In the genomic region with DNA sequence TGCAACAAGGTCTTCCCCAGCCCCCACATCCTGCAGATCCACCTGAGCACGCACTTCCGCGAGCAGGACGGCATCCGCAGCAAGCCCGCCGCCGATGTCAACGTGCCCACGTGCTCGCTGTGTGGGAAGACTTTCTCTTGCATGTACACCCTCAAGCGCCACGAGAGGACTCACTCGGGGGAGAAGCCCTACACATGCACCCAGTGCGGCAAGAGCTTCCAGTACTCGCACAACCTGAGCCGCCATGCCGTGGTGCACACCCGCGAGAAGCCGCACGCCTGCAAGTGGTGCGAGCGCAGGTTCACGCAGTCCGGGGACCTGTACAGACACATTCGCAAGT, we compare ENCODE assay signal across 23 cellular contexts. TPM values are rescaled to one million over a fixed set of nuclear protein-coding genes. Genes with fewer than 3 reads are reported as not detected.
DNase-seq lines count a peak whose midpoint lies in the region; ATAC-seq lines count a peak whose summit lies in the region.
"Had no signal": no experiment of that assay in that cellular context is flagged by ENCODE, and none has a peak within 500 bp of the region (broad histone marks: within the 10 kb centered on the region; RNA-seq: fewer than 3 reads in every experiment).

No MANE protein-coding gene starts in this region.

- H3K4me3 ChIP-seq in effector memory CD4-positive, alpha-beta T cell (ENCODE audit: insufficient read depth, low read depth, low read length, poor library complexity, severe bottlenecking), result no peak overlapping the region
- no peak overlapping the region for H3K4me3 ChIP-seq in GM23248
- H3K4me3 ChIP-seq: adrenal gland, thoracic aorta had no signal

- peak; percentile 31 for ATAC-seq in activated naive CD8-positive, alpha-beta T cell treated with anti-CD3 and anti-CD28 coated beads, Interleukin-2, amount 50 U/mL, for 24 hours
- ATAC-seq in naive thymus-derived CD8-positive, alpha-beta T cell, result peak; percentile 69 to 80
- no peak for ATAC-seq in GM18907 (IDR thresholded peaks at IDR 0.05; ENCODE audit: unreplicated experiment)
- ATAC-seq: activated CD4-positive, CD25-positive, alpha-beta regulatory T cell treated with anti-CD3 and anti-CD28 coated beads, Interleukin-2, amount 50 U/mL, for 24 hours; foreskin keratinocyte had no signal

- H3K9ac ChIP-seq in GM23248, result no peak overlapping the region

- H3K4me1 Mint-ChIP-seq in activated naive CD8-positive, alpha-beta T cell treated with anti-CD3 and anti-CD28 coated beads, Interleukin-2, amount 50 U/mL, for 24 hours, result peaks cover 21% of the 10 kb centered on the region
- H3K4me1 Mint-ChIP-seq in naive thymus-derived CD8-positive, alpha-beta T cell, result peaks cover 0 to 37% (median 18%) of the 10 kb centered on the region in 4 donors

- 97 to 98% methylated on average over 26 to 27 of the region's 27 CpGs for WGBS in GM23248 (ENCODE audit: low coverage in 1 of 2, low lambda C conversion rate in 2 of 2, missing lambda C conversion rate in 2 of 2), 2 experiments

- H3K27ac ChIP-seq in effector memory CD4-positive, alpha-beta T cell (ENCODE audit: insufficient read depth, low read length, poor library complexity, severe bottlenecking), result no peak overlapping the region
- H3K27ac ChIP-seq in GM23248, result no peak overlapping the region
- H3K27ac ChIP-seq: adrenal gland, foreskin keratinocyte, thoracic aorta had no signal

- no peaks in the 10 kb centered on the region for H3K9me2 ChIP-seq in GM23248 (ENCODE audit: insufficient read depth)

- H3K27me3 ChIP-seq in effector memory CD4-positive, alpha-beta T cell (replicated peaks; ENCODE audit: control insufficient read depth, insufficient read depth, low read length, poor library complexity, severe bottlenecking), result no peaks in the 10 kb centered on the region
- no peaks in the 10 kb centered on the region for H3K27me3 ChIP-seq in GM23248 (replicated peaks; ENCODE audit: insufficient read depth)
- H3K27me3 ChIP-seq: adrenal gland, foreskin keratinocyte had no signal

- no peak overlapping the region for H2AFZ ChIP-seq in GM23248

- in situ Hi-C loops in ACHN (cut with HindIII; ENCODE audit: low pct_ligation_motif_present, low pct_unique_long_range_greater_than_20kb, low sequenced_read_pairs), result no loop called here
- in situ Hi-C loops in GM23248 (cut with MboI), result no loop called here

- peaks cover 45% of the 10 kb centered on the region for H3K79me2 ChIP-seq in GM23248 (ENCODE audit: insufficient read depth)

- peaks cover 4% of the 10 kb centered on the region; the same call in 1 of the 2 replicates for H4K20me1 ChIP-seq in GM23248 (ENCODE audit: insufficient read depth)

- H3K9me3 Mint-ChIP-seq in activated naive CD8-positive, alpha-beta T cell treated with anti-CD3 and anti-CD28 coated beads, Interleukin-2, amount 50 U/mL, for 24 hours, result no peaks in the 10 kb centered on the region
- no peaks in the 10 kb centered on the region for H3K9me3 Mint-ChIP-seq in naive thymus-derived CD8-positive, alpha-beta T cell
- H3K9me3 Mint-ChIP-seq: CD4-positive, CD25-positive, alpha-beta regulatory T cell; HFFc6; immature natural killer cell; nephron progenitor cell had no signal

- peaks cover 14% of the 10 kb centered on the region for H3K4me1 ChIP-seq in effector memory CD4-positive, alpha-beta T cell (ENCODE audit: control insufficient read depth, insufficient read depth, low read length, poor library complexity, severe bottlenecking)
- H3K4me1 ChIP-seq in GM23248 (ENCODE audit: insufficient read depth), result peaks cover 16% of the 10 kb centered on the region
- H3K4me1 ChIP-seq: foreskin keratinocyte had no signal

- POLR2A ChIA-PET in naive thymus-derived CD8-positive, alpha-beta T cell (lab: Charles Lee), result interaction anchor here (11.8 kb wide), 1 partner anchor 23 kb away, joined by 263 read pairs; no protein-coding TSS in a partner anchor

- no peak overlapping the region for H3K4me3 Mint-ChIP-seq in activated naive CD8-positive, alpha-beta T cell treated with anti-CD3 and anti-CD28 coated beads, Interleukin-2, amount 50 U/mL, for 24 hours
- peak overlapping the region in 2 of 10 donors; percentile 20 for H3K4me3 Mint-ChIP-seq in naive thymus-derived CD8-positive, alpha-beta T cell
- H3K4me3 Mint-ChIP-seq: HFFc6, immature natural killer cell, nephron progenitor cell had no signal

- peak; percentile 65 for DNase-seq in ACHN
- peak; percentile 44 to 63 for DNase-seq in NCI-H446 (lab: John Stamatoyannopoulos, UW)
- DNase-seq in activated naive CD8-positive, alpha-beta T cell treated with anti-CD3 and anti-CD28 coated beads, Interleukin-2, amount 50 U/mL, for 24 hours, result no peak
- peak in 9 of 10 donors; percentile 52 to 86 (median 73) for DNase-seq in naive thymus-derived CD8-positive, alpha-beta T cell
- no peak for DNase-seq in effector memory CD4-positive, alpha-beta T cell
- DNase-seq in GM23248, result no peak
- DNase-seq in kidney glomerular epithelial cell (lab: John Stamatoyannopoulos, UW), result no peak
- DNase-seq: activated effector memory CD4-positive, alpha-beta T cell treated with Interleukin-2 at 50 U/mL for 16 hours; adrenal gland; CD4-positive, CD25-positive, alpha-beta regulatory T cell; erythroblast; foreskin keratinocyte; GF-D8; HFFc6; immature natural killer cell; MM.1S; NCI-H1436; nephron progenitor cell; OCI-M1; Right ventricle myocardium superior had no signal

- no peak overlapping the region for H3K4me2 ChIP-seq in GM23248 (ENCODE audit: unreplicated experiment)

- H3K27ac Mint-ChIP-seq in activated naive CD8-positive, alpha-beta T cell treated with anti-CD3 and anti-CD28 coated beads, Interleukin-2, amount 50 U/mL, for 24 hours, result no peak overlapping the region
- H3K27ac Mint-ChIP-seq in naive thymus-derived CD8-positive, alpha-beta T cell, result no peak overlapping the region
- H3K27ac Mint-ChIP-seq: HFFc6, immature natural killer cell had no signal

- H3K27me3 Mint-ChIP-seq in activated naive CD8-positive, alpha-beta T cell treated with anti-CD3 and anti-CD28 coated beads, Interleukin-2, amount 50 U/mL, for 24 hours, result no peaks in the 10 kb centered on the region
- H3K27me3 Mint-ChIP-seq in naive thymus-derived CD8-positive, alpha-beta T cell, result no peaks in the 10 kb centered on the region

- H3K9me3 ChIP-seq in effector memory CD4-positive, alpha-beta T cell (ENCODE audit: control insufficient read depth, low read length), result no peaks in the 10 kb centered on the region
- H3K9me3 ChIP-seq in GM23248 (ENCODE audit: low read depth), result no peaks in the 10 kb centered on the region
- H3K9me3 ChIP-seq: adrenal gland, thoracic aorta had no signal

- H3K36me3 ChIP-seq in effector memory CD4-positive, alpha-beta T cell (ENCODE audit: control insufficient read depth, insufficient read depth, low read length), result peaks cover 10% of the 10 kb centered on the region
- 0 out of 2 replicates have a peak, but pooled peaks cover 3% of the 10 kb centered on the region for H3K36me3 ChIP-seq in GM23248 (ENCODE audit: low read depth)

- peaks cover 9% of the 10 kb centered on the region; the same call in 1 of the 2 replicates for H3F3A ChIP-seq in GM23248 (ENCODE audit: insufficient read depth)

- H3K36me3 Mint-ChIP-seq in activated naive CD8-positive, alpha-beta T cell treated with anti-CD3 and anti-CD28 coated beads, Interleukin-2, amount 50 U/mL, for 24 hours (ENCODE audit: low read depth), result no peaks in the 10 kb centered on the region
- H3K36me3 Mint-ChIP-seq in naive thymus-derived CD8-positive, alpha-beta T cell, result peaks cover 0 to 23% (median 2%) of the 10 kb centered on the region in 3 donors

RNA-seq across cellular contexts. Expression of a gene that starts 3.8 kb away (rescaled TPM):
- total RNA-seq in naive thymus-derived CD8-positive, alpha-beta T cell, result 10 to 100 TPM; 69.5 to 71.8 TPM
- polyA plus RNA-seq in naive thymus-derived CD8-positive, alpha-beta T cell, result 1 to 10 TPM; 2.7 to 5.0 (median 4.3) TPM
- 9.2 and 10.0 TPM in 2 replicates for total RNA-seq in GM23248 (2014; rRNA removed; shearing (Covaris generic))
- 0.25 and 0.47 TPM in 2 replicates for polyA plus RNA-seq in GM23248 (2016; fragmentation: Nextera tagmentation; extraction: Ambion mirVana)

Comparison
In these comparisons a context has a peak if more than half of its experiments do, and no peak if none do; other contexts are left out.
1. DNase-seq: peak in ACHN (single experiment), NCI-H446 (2 of 2) and naive thymus-derived CD8-positive, alpha-beta T cell (9 of 10); none in activated naive CD8-positive, alpha-beta T cell treated with anti-CD3 and anti-CD28 coated beads, Interleukin-2, amount 50 U/mL, for 24 hours (single experiment), effector memory CD4-positive, alpha-beta T cell (0 of 3), GM23248 (single experiment) and kidney glomerular epithelial cell (single experiment).